25 cellular contexts compared by ENCODE assay signal in genomic region chr3:62987721-62988120, GRCh38.
"Had no signal": no experiment of that assay in that cellular context is flagged by ENCODE, and none has a peak within 500 bp of the region (broad histone marks: within the 10 kb centered on the region; RNA-seq: fewer than 3 reads in every experiment).

No MANE protein-coding gene starts in this region.

- ATAC-seq: esophagus mucosa; foreskin keratinocyte; gastroesophageal sphincter; heart left ventricle; left lobe of liver; naive thymus-derived CD4-positive, alpha-beta T cell; sciatic nerve; stimulated activated effector memory CD8-positive, alpha-beta T cell treated with anti-CD3 and anti-CD28 coated beads, Interleukin-12 subunit alpha, Interleukin-12 subunit beta, amount 100 ng/mL, for 72 hours had no signal

- H3K36me3 ChIP-seq: gastroesophageal sphincter, heart left ventricle, neural progenitor cell, prostate gland, right atrium auricular region, stomach, thyroid gland, vagina had no signal

- DNase-seq: effector CD8-positive, alpha-beta T cell; endodermal cell; foreskin keratinocyte; heart left ventricle; kidney; mesenchymal stem cell; naive thymus-derived CD4-positive, alpha-beta T cell; stimulated activated CD4-positive, alpha-beta T cell treated with anti-CD3 and anti-CD28 coated beads, Interleukin-2, amount 100 ng/mL, for 24 hours; stimulated activated CD4-positive, alpha-beta T cell treated with anti-CD3 and anti-CD28 coated beads, Interleukin-4, amount 100 ng/mL, for 24 hours; stimulated activated naive CD4-positive, alpha-beta T cell treated with Interleukin-2 at 50 U/mL for 16 hours; stomach; thyroid gland; trophoblast cell had no signal

- H2AFZ ChIP-seq: hepatocyte, neural progenitor cell, parathyroid adenoma had no signal

- H3K27ac ChIP-seq: epithelial cell of prostate, foreskin keratinocyte, gastroesophageal sphincter, heart left ventricle, hepatocyte, neural progenitor cell, parathyroid adenoma, prostate gland, right atrium auricular region, stomach, thyroid gland, vagina had no signal

- H3K4me3 ChIP-seq: gastroesophageal sphincter, heart left ventricle, hepatocyte, neural progenitor cell, prostate gland, right atrium auricular region, stomach, thyroid gland, vagina had no signal

- H3K4me1 ChIP-seq: foreskin keratinocyte, gastroesophageal sphincter, heart left ventricle, prostate gland, right atrium auricular region, stomach, thyroid gland, vagina had no signal

- H3K4me2 ChIP-seq: hepatocyte, neural progenitor cell had no signal

- H3K27me3 ChIP-seq: foreskin keratinocyte, gastroesophageal sphincter, heart left ventricle, hepatocyte, neural progenitor cell, right atrium auricular region, stomach, thyroid gland, vagina had no signal

- H3K9ac ChIP-seq: neural progenitor cell, parathyroid adenoma had no signal

- H3K9me3 ChIP-seq: gastroesophageal sphincter, heart left ventricle, prostate gland, right atrium auricular region, stomach, thyroid gland, vagina had no signal

- H3K79me2 ChIP-seq: hepatocyte, parathyroid adenoma had no signal
